2 cellular contexts compared by ENCODE assay signal in genomic region chr17:5146122-5146521, GRCh38. TPM values are rescaled to one million over a fixed set of nuclear protein-coding genes. Genes with fewer than 3 reads are reported as not detected.
"Had no signal": no experiment of that assay in that cellular context is flagged by ENCODE, and none has a peak within 500 bp of the region (broad histone marks: within the 10 kb centered on the region; RNA-seq: fewer than 3 reads in every experiment).

No MANE protein-coding gene starts in this region.

RNA-seq across cellular contexts. Expression of gene USP6, which starts 30.3 kb away (rescaled TPM):
- polyA plus RNA-seq: keratinocyte, mammary epithelial cell had no signal
